Comparison of ENCODE assay signal across 20 cellular contexts in the genomic region with DNA sequence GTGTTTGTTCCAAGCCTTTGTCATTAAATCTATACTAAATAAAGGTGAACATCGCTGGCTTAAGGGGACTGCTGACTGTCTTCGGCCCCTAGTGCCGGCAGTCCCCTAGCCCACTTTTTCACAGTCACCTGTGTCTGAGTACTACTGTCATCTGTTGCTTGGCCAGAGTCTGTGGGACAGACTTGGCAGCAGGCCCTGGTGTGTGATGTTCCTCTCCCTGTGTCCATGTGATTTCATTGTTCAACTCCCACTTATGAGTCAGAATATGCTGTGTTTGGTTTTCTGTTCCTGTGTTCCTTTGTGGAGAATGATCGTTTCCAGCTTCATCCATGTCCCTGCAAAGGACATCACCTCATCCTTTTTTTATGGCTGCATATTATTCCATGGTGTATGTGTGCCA.
"Had no signal": no experiment of that assay in that cellular context is flagged by ENCODE, and none has a peak within 500 bp of the region (broad histone marks: within the 10 kb centered on the region; RNA-seq: fewer than 3 reads in every experiment).

No MANE protein-coding gene starts in this region.

- H3K79me2 ChIP-seq: hepatocyte had no signal

- H3K4me1 ChIP-seq: left lung, right atrium auricular region, transverse colon had no signal

- H3K4me3 ChIP-seq: hepatocyte, left lung, right atrium auricular region, transverse colon had no signal

- H3K27ac Mint-ChIP-seq: activated CD4-positive, alpha-beta memory T cell treated with anti-CD3 and anti-CD28 coated beads, Interleukin-2, amount 10 ng/mL, durations not matched to agents 7 days and 5 days; activated naive CD4-positive, alpha-beta T cell treated with anti-CD3 and anti-CD28 coated beads, Interleukin-2, amount 50 U/mL, for 24 hours; memory B cell; natural killer cell; T-helper 17 cell; WTC11 had no signal

- H3K27me3 Mint-ChIP-seq: activated CD4-positive, alpha-beta memory T cell treated with anti-CD3 and anti-CD28 coated beads, Interleukin-2, amount 10 ng/mL, durations not matched to agents 7 days and 5 days; central memory CD8-positive, alpha-beta T cell; memory B cell; T-helper 17 cell had no signal

- DNase-seq: activated CD4-positive, alpha-beta memory T cell treated with anti-CD3 and anti-CD28 coated beads, Interleukin-2, amount 10 ng/mL, durations not matched to agents 7 days and 5 days; activated CD4-positive, alpha-beta T cell treated with anti-CD3 and anti-CD28 coated beads for 4 hours; activated effector memory CD4-positive, alpha-beta T cell treated with anti-CD3 and anti-CD28 coated beads, Interleukin-2, amount 50 U/mL, for 16 hours; activated T-cell treated with anti-CD3 and anti-CD28 coated beads, Interleukin-2, amount 50 U/mL, for 48 hours; effector memory CD4-positive, alpha-beta T cell; islet precursor cell; natural killer cell; small intestine; stimulated activated CD4-positive, alpha-beta T cell treated with anti-CD3 and anti-CD28 coated beads, Interleukin-4, amount 100 ng/mL, for 24 hours; stimulated activated naive CD4-positive, alpha-beta T cell treated with Interleukin-2 at 50 U/mL for 16 hours; substantia nigra; T-helper 17 cell; transverse colon had no signal

- H2AFZ ChIP-seq: hepatocyte had no signal

- H3K4me2 ChIP-seq: hepatocyte had no signal

- H3K4me3 Mint-ChIP-seq: activated CD4-positive, alpha-beta memory T cell treated with anti-CD3 and anti-CD28 coated beads, Interleukin-2, amount 10 ng/mL, durations not matched to agents 7 days and 5 days; activated naive CD4-positive, alpha-beta T cell treated with anti-CD3 and anti-CD28 coated beads, Interleukin-2, amount 50 U/mL, for 24 hours; central memory CD8-positive, alpha-beta T cell; memory B cell; natural killer cell; T-helper 17 cell; WTC11 had no signal

- H3K4me1 Mint-ChIP-seq: activated CD4-positive, alpha-beta memory T cell treated with anti-CD3 and anti-CD28 coated beads, Interleukin-2, amount 10 ng/mL, durations not matched to agents 7 days and 5 days; activated naive CD4-positive, alpha-beta T cell treated with anti-CD3 and anti-CD28 coated beads, Interleukin-2, amount 50 U/mL, for 24 hours; central memory CD8-positive, alpha-beta T cell; memory B cell; natural killer cell; T-helper 17 cell; WTC11 had no signal

- H3K27ac ChIP-seq: hepatocyte, left lung, right atrium auricular region, transverse colon had no signal

- H3K27me3 ChIP-seq: hepatocyte, right atrium auricular region, transverse colon had no signal

- H3K36me3 ChIP-seq: left lung, right atrium auricular region, transverse colon had no signal

- H3K9me3 ChIP-seq: transverse colon had no signal

- H3K36me3 Mint-ChIP-seq: activated naive CD4-positive, alpha-beta T cell treated with anti-CD3 and anti-CD28 coated beads, Interleukin-2, amount 50 U/mL, for 24 hours; memory B cell had no signal
